21 cellular contexts compared by ENCODE assay signal in genomic region chr1:110951161-110951560, GRCh38.
"Had no signal": no experiment of that assay in that cellular context is flagged by ENCODE, and none has a peak within 500 bp of the region (broad histone marks: within the 10 kb centered on the region; RNA-seq: fewer than 3 reads in every experiment).

No MANE protein-coding gene starts in this region.

- H3K27me3 ChIP-seq: dorsolateral prefrontal cortex, esophagus muscularis mucosa, foreskin keratinocyte, gastroesophageal sphincter, heart left ventricle, hepatocyte had no signal

- H3K4me3 ChIP-seq: coronary artery, dorsolateral prefrontal cortex, esophagus muscularis mucosa, gastroesophageal sphincter, heart left ventricle, hepatocyte, lower lobe of right lung, mucosa of descending colon had no signal

- H3K4me1 ChIP-seq: esophagus muscularis mucosa, foreskin keratinocyte, gastroesophageal sphincter, heart left ventricle, lower lobe of right lung had no signal

- H3K27ac ChIP-seq: coronary artery, dorsolateral prefrontal cortex, esophagus muscularis mucosa, foreskin keratinocyte, gastroesophageal sphincter, heart left ventricle, hepatocyte, lower lobe of right lung had no signal

- DNase-seq: dermis blood vessel endothelial cell; dorsolateral prefrontal cortex; effector CD4-positive, alpha-beta T cell; effector memory CD4-positive, alpha-beta T cell; foreskin keratinocyte; heart left ventricle; hypothalamus; immature natural killer cell; islet precursor cell; kidney; kidney glomerular epithelial cell; left colon; left ventricle myocardium superior; lower lobe of right lung; mesenchymal stem cell; mucosa of descending colon; naive B cell had no signal
